8 cellular contexts compared by ENCODE assay signal in genomic region chr11:72793081-72793451, GRCh38. TPM values are rescaled to one million over a fixed set of nuclear protein-coding genes. Genes with fewer than 3 reads are reported as not detected.
DNase-seq lines count a peak whose midpoint lies in the region; ATAC-seq, FAIRE-seq and TF ChIP-seq lines count a peak whose summit lies in the region.

No MANE protein-coding gene starts in this region.

- ATAC-seq in PC-3 (no peak), psoas muscle (no peak), HG03521 (IDR thresholded peaks at IDR 0.05; ENCODE audit: unreplicated experiment) (no peak)

- no peak overlapping the region for H3K9ac ChIP-seq in PC-3 (ENCODE audit: low read length)
- peak overlapping the region; percentile 46 for H3K9ac ChIP-seq in endothelial cell of umbilical vein (replicated peaks; ENCODE audit: extremely low read depth, insufficient read depth, low read length)

- peak overlapping the region; percentile 38 for H3K27ac ChIP-seq in DOHH2 (ENCODE audit: low read depth, low read length)
- H3K27ac ChIP-seq in PC-3 (ENCODE audit: low read length): no peak overlapping the region
- peak overlapping the region; percentile 50 for H3K27ac ChIP-seq in endothelial cell of umbilical vein (ENCODE audit: insufficient read depth, low read depth, low read length)
- peak overlapping the region; percentile 91 for H3K27ac ChIP-seq in psoas muscle

- H3K36me3 ChIP-seq in DOHH2 (ENCODE audit: control insufficient read depth, low read length): no peaks in the 10 kb centered on the region
- H3K36me3 ChIP-seq in PC-3 (ENCODE audit: low read depth, low read length): no peaks in the 10 kb centered on the region
- H3K36me3 ChIP-seq in endothelial cell of umbilical vein (ENCODE audit: control insufficient read depth in 2 of 2, extremely low read depth in 1 of 2, insufficient read depth in 2 of 2, low read length in 2 of 2): no peaks in the 10 kb centered on the region
- no peaks in the 10 kb centered on the region for H3K36me3 ChIP-seq in psoas muscle (ENCODE audit: insufficient read depth in 1 of 2, low read depth in 1 of 2)

- TF ChIP-seq CTCF in DOHH2 (IDR thresholded peaks at IDR 0.05; ENCODE audit: low read depth, low read length, poor library complexity, severe bottlenecking): no peak
- no peak for TF ChIP-seq CTCF in PC-3 (conservative IDR thresholded peaks at IDR 0.05; ENCODE audit: low read depth, low read length)
- no peak for TF ChIP-seq CTCF in endothelial cell of umbilical vein (IDR thresholded peaks at IDR 0.05; ENCODE audit: extremely low read depth in 1 of 2, insufficient read depth in 1 of 2, low read depth in 1 of 2, low read length in 2 of 2)
- no peak for TF ChIP-seq CTCF in psoas muscle (IDR thresholded peaks at IDR 0.05)

- H3K27me3 ChIP-seq in DOHH2 (ENCODE audit: control insufficient read depth, low read length) (no peaks in the 10 kb centered on the region), PC-3 (ENCODE audit: low read length) (no peaks in the 10 kb centered on the region), endothelial cell of umbilical vein (ENCODE audit: control insufficient read depth in 2 of 2, insufficient read depth in 2 of 2, low read length in 2 of 2) (no peaks in the 10 kb centered on the region), psoas muscle (ENCODE audit: insufficient read depth in 3 of 3, low read length in 2 of 3) (no peaks in the 10 kb centered on the region)

- TF ChIP-seq POLR2A in endothelial cell of umbilical vein (IDR thresholded peaks at IDR 0.05; ENCODE audit: low read depth, low read length): no peak

- H3K4me3 ChIP-seq in DOHH2 (ENCODE audit: low read length) (peak overlapping the region; percentile 95), PC-3 (ENCODE audit: low read length) (peak overlapping the region; percentile 77; the same call in 1 of the 2 replicates), endothelial cell of umbilical vein (replicated peaks in 1 of 3; ENCODE audit: insufficient read depth in 1 of 3, low read depth in 1 of 3, low read length in 3 of 3) (no peak overlapping the region), psoas muscle (peak overlapping the region; percentile 74)

- H3K79me2 ChIP-seq in DOHH2 (ENCODE audit: control insufficient read depth, low read length) (no peaks in the 10 kb centered on the region), PC-3 (ENCODE audit: low read length) (no peaks in the 10 kb centered on the region), endothelial cell of umbilical vein (ENCODE audit: control insufficient read depth, insufficient read depth, low read length) (no peaks in the 10 kb centered on the region)

- CTCF ChIA-PET in PC-3 (lab: Charles Lee): interaction anchor here (0.6 to 2.6 kb wide), 2 partner anchors 40 to 68 kb away, joined by 3 to 21 read pairs; no protein-coding TSS in a partner anchor
- CTCF ChIA-PET in endothelial cell of umbilical vein (lab: Charles Lee): interaction anchor here (0.7 to 4.2 kb wide), 13 partner anchors 11 to 496 kb away, joined by 3 to 136 read pairs (median 5); partner anchors contain the start of gene ATG16L2

- dilution Hi-C loops in endothelial cell of umbilical vein (cut with MboI; ENCODE audit: extremely low pct_ligation_motif_present, low sequenced_read_pairs): no loop called here

- BruUV-seq in PC-3 (replicated peaks; lab: Mats Ljungman, UMichigan) (no TSS peak), endothelial cell of umbilical vein (replicated peaks; lab: Mats Ljungman, UMichigan) (no TSS peak)

- H3K4me2 ChIP-seq in DOHH2 (ENCODE audit: low read length) (peak overlapping the region; percentile 91), PC-3 (ENCODE audit: low read length) (peak overlapping the region; percentile 82), endothelial cell of umbilical vein (ENCODE audit: insufficient read depth, low read length) (peak overlapping the region; percentile 12)

- intact Hi-C loops in PC-3 (cut with micrococcal nuclease): loop anchor here (1.0 kb wide), 2 partner anchors 41 to 68 kb away; partner anchors contain the start of gene ARAP1
- intact Hi-C loops in endothelial cell of umbilical vein (cut with micrococcal nuclease): loop anchor here (1.0 to 5.0 kb wide), 3 partner anchors 41 to 206 kb away; partner anchors contain the start of gene ARAP1
- intact Hi-C loops in psoas muscle (cut with DNase I): loop anchor here (2.0 to 5.0 kb wide), 3 partner anchors 66 to 206 kb away; no protein-coding TSS in a partner anchor

- H3K9me1 ChIP-seq in endothelial cell of umbilical vein (replicated peaks; ENCODE audit: control insufficient read depth, extremely low read depth, insufficient read depth, low read length): no peaks in the 10 kb centered on the region

- H3K9me3 ChIP-seq in DOHH2 (ENCODE audit: control insufficient read depth, insufficient read depth, low read length): no peaks in the 10 kb centered on the region
- H3K9me3 ChIP-seq in PC-3 (ENCODE audit: low read length): no peaks in the 10 kb centered on the region
- no peaks in the 10 kb centered on the region for H3K9me3 ChIP-seq in endothelial cell of umbilical vein (replicated peaks; ENCODE audit: control insufficient read depth, insufficient read depth, low read length)
- no peaks in the 10 kb centered on the region for H3K9me3 ChIP-seq in psoas muscle

- WGBS in psoas muscle, 3 donors: 76 to 85% (median 77%) methylated on average over 2 of the region's 2 CpGs

- no peak for DNase-seq in PC-3
- no peak for DNase-seq in endothelial cell of umbilical vein (ENCODE audit: low read depth, low spot score)
- no peak for DNase-seq in psoas muscle
- no peak for DNase-seq in DMS114 treated with DMSO at 0.1 percent for 48 hours (lab: John Stamatoyannopoulos, UW; ENCODE audit: unreplicated experiment)
- DNase-seq in HUDEP-2 (lab: John Stamatoyannopoulos, UW; ENCODE audit: unreplicated experiment in 76 of 76): no peak
- DNase-seq in amniotic stem cell (lab: John Stamatoyannopoulos, UW): no peak

- POLR2A ChIA-PET in PC-3 (lab: Charles Lee; ENCODE audit: unreplicated experiment): no interaction called here
- POLR2A ChIA-PET in endothelial cell of umbilical vein (lab: Charles Lee): interaction anchor here (1.2 kb wide), 1 partner anchor 68 kb away, joined by 4 read pairs; no protein-coding TSS in a partner anchor

- H2AFZ ChIP-seq in PC-3 (ENCODE audit: low read length) (peak overlapping the region; percentile 91), endothelial cell of umbilical vein (ENCODE audit: low read depth, low read length) (peak overlapping the region; percentile 82)

- H3K9me2 ChIP-seq in DOHH2 (replicated peaks; ENCODE audit: control insufficient read depth, low read length): no peaks in the 10 kb centered on the region
- H3K9me2 ChIP-seq in PC-3 (replicated peaks; ENCODE audit: low read length): no peaks in the 10 kb centered on the region

- H3F3A ChIP-seq in DOHH2 (ENCODE audit: control insufficient read depth, insufficient read depth): peaks cover 2% of the 10 kb centered on the region; the same call in 1 of the 2 replicates
- H3F3A ChIP-seq in PC-3 (ENCODE audit: low read length, unreplicated experiment): no peaks in the 10 kb centered on the region

- no peak for FAIRE-seq in endothelial cell of umbilical vein (lab: Jason Lieb, UNC)

- H4K20me1 ChIP-seq in DOHH2 (ENCODE audit: control insufficient read depth, insufficient read depth, low read depth, low read length) (no peaks in the 10 kb centered on the region), PC-3 (ENCODE audit: low read length) (no peaks in the 10 kb centered on the region), endothelial cell of umbilical vein (replicated peaks; ENCODE audit: control insufficient read depth, extremely low read depth, insufficient read depth, low read length) (no peaks in the 10 kb centered on the region)

- H3K4me1 ChIP-seq in DOHH2 (ENCODE audit: control insufficient read depth, low read length) (peaks cover 23% of the 10 kb centered on the region), PC-3 (ENCODE audit: insufficient read depth, low read length) (peaks cover 31% of the 10 kb centered on the region), endothelial cell of umbilical vein (ENCODE audit: control insufficient read depth, extremely low read depth, insufficient read depth, low read length) (peaks cover 3% of the 10 kb centered on the region), psoas muscle (peaks cover 24% of the 10 kb centered on the region)

RNA-seq across cellular contexts. Expression of gene STARD10, which starts 0.8 kb away (rescaled TPM):
- total RNA-seq in PC-3 (2014; rRNA removed): 284 and 362 TPM in 2 replicates
- total RNA-seq in endothelial cell of umbilical vein: 14.4 and 16.1 TPM in 2 replicates
- 22.5 and 23.2 TPM in 2 replicates for polyA plus RNA-seq in endothelial cell of umbilical vein
- polyA plus RNA-seq in endothelial cell of umbilical vein (2011; cell fraction: cytosol; rRNA removed): 21.4 and 23.1 TPM in 2 replicates
- polyA plus RNA-seq in endothelial cell of umbilical vein (2011; cell fraction: nucleus; rRNA removed): 10.3 and 14.7 TPM in 2 replicates
- polyA plus RNA-seq in endothelial cell of umbilical vein (2012): 14.6 and 26.1 TPM in 2 replicates
- polyA minus RNA-seq in endothelial cell of umbilical vein: 16.3 and 24.0 TPM in 2 replicates
- 4.6 TPM for polyA minus RNA-seq in endothelial cell of umbilical vein (2011; cell fraction: cytosol; rRNA and poly(A)+ RNA removed)
- 2.8 and 2.9 TPM in 2 replicates for polyA minus RNA-seq in endothelial cell of umbilical vein (2011; cell fraction: nucleus; rRNA and poly(A)+ RNA removed)
- 10 to 100 TPM; 47.3 to 70.7 (median 57.7) TPM for total RNA-seq in psoas muscle
- polyA plus RNA-seq in psoas muscle: 10 to 100 TPM; 18.6 to 99.9 (median 57.3) TPM

RNA-seq across cellular contexts. Expression of gene ATG16L2, which starts 21.1 kb away (rescaled TPM):
- total RNA-seq in PC-3 (2014; rRNA removed) (12.2 and 16.2 TPM in 2 replicates), endothelial cell of umbilical vein (24.7 and 26.5 TPM in 2 replicates), psoas muscle (1 to 10 TPM; 4.5 to 9.6 (median 5.4) TPM)
- polyA plus RNA-seq in endothelial cell of umbilical vein (30.5 TPM in 2 replicates), psoas muscle (1 to 10 TPM; 3.9 to 5.2 (median 4.7) TPM)
- polyA plus RNA-seq in endothelial cell of umbilical vein (2011; cell fraction: cytosol; rRNA removed): 6.3 and 10.5 TPM in 2 replicates
- 210 and 272 TPM in 2 replicates for polyA plus RNA-seq in endothelial cell of umbilical vein (2011; cell fraction: nucleus; rRNA removed)
- 13.6 and 19.3 TPM in 2 replicates for polyA plus RNA-seq in endothelial cell of umbilical vein (2012)
- 29.0 and 38.9 TPM in 2 replicates for polyA minus RNA-seq in endothelial cell of umbilical vein
- polyA minus RNA-seq in endothelial cell of umbilical vein (2011; cell fraction: cytosol; rRNA and poly(A)+ RNA removed): 3.0 TPM
- polyA minus RNA-seq in endothelial cell of umbilical vein (2011; cell fraction: nucleus; rRNA and poly(A)+ RNA removed): 43.4 and 44.2 TPM in 2 replicates

RNA-seq across cellular contexts. Expression of gene ARAP1, which starts 40.9 kb away (rescaled TPM):
- total RNA-seq in PC-3 (2014; rRNA removed): 86.2 and 124 TPM in 2 replicates
- 66.2 and 78.3 TPM in 2 replicates for total RNA-seq in endothelial cell of umbilical vein
- 35.8 and 36.8 TPM in 2 replicates for polyA plus RNA-seq in endothelial cell of umbilical vein
- 37.5 and 54.2 TPM in 2 replicates for polyA plus RNA-seq in endothelial cell of umbilical vein (2011; cell fraction: cytosol; rRNA removed)
- polyA plus RNA-seq in endothelial cell of umbilical vein (2011; cell fraction: nucleus; rRNA removed): 106 and 123 TPM in 2 replicates
- 54.5 and 56.0 TPM in 2 replicates for polyA plus RNA-seq in endothelial cell of umbilical vein (2012)
- polyA minus RNA-seq in endothelial cell of umbilical vein: 67.3 and 74.8 TPM in 2 replicates
- polyA minus RNA-seq in endothelial cell of umbilical vein (2011; cell fraction: cytosol; rRNA and poly(A)+ RNA removed): 22.0 TPM
- polyA minus RNA-seq in endothelial cell of umbilical vein (2011; cell fraction: nucleus; rRNA and poly(A)+ RNA removed): 61.9 and 69.4 TPM in 2 replicates
- total RNA-seq in psoas muscle: 10 to 100 TPM; 16.0 to 27.5 (median 18.9) TPM
- polyA plus RNA-seq in psoas muscle: 10 to 100 TPM; 16.8 to 19.8 (median 17.5) TPM

Comparison
In these comparisons a context has a peak if more than half of its experiments do, and no peak if none do; other contexts are left out.
1. H3K4me2 ChIP-seq: peak in every context shown above with its lines; median percentile 91 in DOHH2; 82 in PC-3; 12 in endothelial cell of umbilical vein.
2. H3K4me3 ChIP-seq: peak in DOHH2 (single experiment), PC-3 (single experiment) and psoas muscle (single experiment); none in endothelial cell of umbilical vein (0 of 3).